24 cellular contexts compared by ENCODE assay signal in the genomic region with DNA sequence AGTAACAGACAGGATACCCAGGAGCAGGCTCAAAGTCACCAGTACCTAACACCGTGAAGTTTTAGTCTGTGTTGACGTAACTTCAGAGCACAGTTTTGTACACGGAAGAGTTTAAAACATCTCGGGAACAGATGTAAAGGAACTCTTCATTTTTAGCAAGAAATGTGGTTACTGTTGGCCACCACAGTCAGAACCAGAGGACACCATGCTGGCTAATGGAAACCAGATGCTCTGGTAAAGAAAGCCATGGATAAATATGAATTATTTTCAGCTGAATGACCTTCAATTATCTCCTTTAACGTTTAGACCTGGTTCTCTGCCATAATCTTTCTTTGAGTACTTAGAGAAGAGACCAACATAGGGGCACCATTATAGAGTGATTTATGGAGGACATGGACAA.
DNase-seq lines count a peak whose midpoint lies in the region; ATAC-seq and TF ChIP-seq lines count a peak whose summit lies in the region.
"Had no signal": no experiment of that assay in that cellular context is flagged by ENCODE, and none has a peak within 500 bp of the region (broad histone marks: within the 10 kb centered on the region; RNA-seq: fewer than 3 reads in every experiment).

No MANE protein-coding gene starts in this region.

- no peak for TF ChIP-seq CTCF in breast epithelium (IDR thresholded peaks at IDR 0.05)
- TF ChIP-seq CTCF in mammary epithelial cell (conservative IDR thresholded peaks at IDR 0.05 in 1 of 2, IDR thresholded peaks at IDR 0.05 in 1 of 2; ENCODE audit: extremely low read depth in 1 of 2, insufficient read depth in 1 of 2, low read depth in 1 of 2, low read length in 2 of 2): no peak
- TF ChIP-seq CTCF in fibroblast of the aortic adventitia (IDR thresholded peaks at IDR 0.05; ENCODE audit: insufficient read depth, low read length): no peak
- TF ChIP-seq CTCF in tibial artery (IDR thresholded peaks at IDR 0.05): no peak
- no peak for TF ChIP-seq CTCF in thyroid gland (IDR thresholded peaks at IDR 0.05)
- TF ChIP-seq CTCF in foreskin keratinocyte (conservative IDR thresholded peaks at IDR 0.05): no peak

- no peaks in the 10 kb centered on the region for H4K20me1 ChIP-seq in mammary epithelial cell (ENCODE audit: insufficient read depth, low read length)

- H3K27ac ChIP-seq in breast epithelium: peak overlapping the region; percentile 4 to 12
- no peak overlapping the region for H3K27ac ChIP-seq in mammary epithelial cell (ENCODE audit: insufficient read depth, low read depth, low read length)
- peak overlapping the region; percentile 4 for H3K27ac ChIP-seq in SK-N-MC
- H3K27ac ChIP-seq in tibial artery: peak overlapping the region; percentile 33 to 60
- no peak overlapping the region for H3K27ac ChIP-seq in thyroid gland
- H3K27ac ChIP-seq in foreskin keratinocyte: no peak overlapping the region
- H3K27ac ChIP-seq: KMS-11, lower lobe of right lung, pancreas, stomach had no signal

- H3K36me3 ChIP-seq in breast epithelium (no peaks in the 10 kb centered on the region), mammary epithelial cell (ENCODE audit: insufficient read depth, low read length) (no peaks in the 10 kb centered on the region), SK-N-MC (ENCODE audit: insufficient read depth, low read length) (no peaks in the 10 kb centered on the region), tibial artery (no peaks in the 10 kb centered on the region), thyroid gland (no peaks in the 10 kb centered on the region)
- H3K36me3 ChIP-seq: lower lobe of right lung, pancreas, stomach, uterus had no signal

- no peaks in the 10 kb centered on the region for H3K79me2 ChIP-seq in mammary epithelial cell (ENCODE audit: insufficient read depth, low read length)

- H3K27me3 ChIP-seq in breast epithelium (no peaks in the 10 kb centered on the region), mammary epithelial cell (ENCODE audit: insufficient read depth, low read length) (no peaks in the 10 kb centered on the region), tibial artery (no peaks in the 10 kb centered on the region), thyroid gland (no peaks in the 10 kb centered on the region), foreskin keratinocyte (no peaks in the 10 kb centered on the region)
- H3K27me3 ChIP-seq: pancreas, stomach, uterus had no signal

- intact Hi-C loops in breast epithelium (cut with DNase I; ENCODE audit: low total_unique reads): no loop called here
- intact Hi-C loops in mammary epithelial cell (cut with micrococcal nuclease): no loop called here
- intact Hi-C loops in tibial artery (cut with DNase I; ENCODE audit: low total_unique reads): no loop called here
- intact Hi-C loops in thyroid gland (cut with DNase I): no loop called here

- H3K9me3 ChIP-seq in breast epithelium (no peaks in the 10 kb centered on the region), mammary epithelial cell (replicated peaks; ENCODE audit: insufficient read depth, low read length) (no peaks in the 10 kb centered on the region), SK-N-MC (ENCODE audit: low read depth, low read length) (no peaks in the 10 kb centered on the region), tibial artery (no peaks in the 10 kb centered on the region), thyroid gland (no peaks in the 10 kb centered on the region)
- H3K9me3 ChIP-seq: lower lobe of right lung, pancreas, stomach, uterus had no signal

- H3K4me3 ChIP-seq in breast epithelium (no peak overlapping the region), mammary epithelial cell (replicated peaks in 1 of 3; ENCODE audit: insufficient read depth in 1 of 3, low read depth in 2 of 3, low read length in 3 of 3) (no peak overlapping the region), SK-N-MC (0 out of 2 replicates have a peak overlapping the region, but pooled peaks have one; percentile 5), fibroblast of the aortic adventitia (ENCODE audit: low read depth, low read length) (no peak overlapping the region), tibial artery (no peak overlapping the region), thyroid gland (replicated peaks in 1 of 3) (no peak overlapping the region)
- H3K4me3 ChIP-seq: lower lobe of right lung, pancreas, stomach, uterus had no signal

- H3K4me1 ChIP-seq in breast epithelium: no peaks in the 10 kb centered on the region
- no peaks in the 10 kb centered on the region for H3K4me1 ChIP-seq in mammary epithelial cell (ENCODE audit: insufficient read depth, low read length)
- peaks cover 0 to 21% (median 19%) of the 10 kb centered on the region in 4 donors for H3K4me1 ChIP-seq in tibial artery
- no peaks in the 10 kb centered on the region for H3K4me1 ChIP-seq in thyroid gland
- H3K4me1 ChIP-seq in foreskin keratinocyte: no peaks in the 10 kb centered on the region
- H3K4me1 ChIP-seq: lower lobe of right lung, pancreas, uterus had no signal

- in situ Hi-C loops in mammary epithelial cell (cut with MboI; ENCODE audit: low sequenced_read_pairs in 2 of 2) (no loop called here), ACHN (cut with HindIII; ENCODE audit: low pct_ligation_motif_present, low pct_unique_long_range_greater_than_20kb, low sequenced_read_pairs) (no loop called here)

- DNase-seq in breast epithelium (ENCODE audit: low spot score in 2 of 2) (no peak), mammary epithelial cell (no peak), SK-N-MC (ENCODE audit: low read depth, low spot score) (no peak), fibroblast of the aortic adventitia (ENCODE audit: low read depth) (peak; percentile 58), tibial artery (no peak), thyroid gland (no peak), foreskin keratinocyte (no peak), ACHN (no peak)
- DNase-seq: 8988T; activated CD4-positive, alpha-beta T cell treated with anti-CD3 and anti-CD28 coated beads for 36 hours; activated naive CD8-positive, alpha-beta T cell treated with anti-CD3 and anti-CD28 coated beads, Interleukin-2, amount 50 U/mL, for 24 hours; caudate nucleus; CD4-positive, CD25-positive, alpha-beta regulatory T cell; lower lobe of right lung; NCI-H1092; NCI-H2029 treated with DMSO at 0.1 percent for 48 hours; NCI-H524 treated with DMSO at 0.1 percent for 48 hours; pancreas; stomach; T-cell; uterus had no signal

- TF ChIP-seq POLR2A in breast epithelium (IDR thresholded peaks at IDR 0.05): no peak
- TF ChIP-seq POLR2A in thyroid gland (IDR thresholded peaks at IDR 0.05): no peak

- no peak for ATAC-seq in foreskin keratinocyte
- ATAC-seq: activated CD4-positive, alpha-beta T cell treated with anti-CD3 and anti-CD28 coated beads for 36 hours; activated naive CD8-positive, alpha-beta T cell treated with anti-CD3 and anti-CD28 coated beads, Interleukin-2, amount 50 U/mL, for 24 hours; esophagus mucosa; lower lobe of right lung; pancreas; Right ventricle myocardium inferior; T-cell had no signal

- H3K4me2 ChIP-seq in mammary epithelial cell (ENCODE audit: insufficient read depth, low read depth, low read length): no peak overlapping the region
- H3K4me2 ChIP-seq: KMS-11 had no signal

- WGBS in mammary epithelial cell (ENCODE audit: low coverage, missing lambda C conversion rate): 63% methylated on average over 5 of the region's 5 CpGs
- 63 to 73% methylated on average over 5 of the region's 5 CpGs for WGBS in thyroid gland, 2 donors

- dilution Hi-C loops in mammary epithelial cell (cut with HindIII; ENCODE audit: low sequenced_read_pairs): no loop called here

- CTCF ChIA-PET in mammary epithelial cell (lab: Charles Lee; ENCODE audit: low non-redundant PET): no interaction called here

- BruUV-seq in mammary epithelial cell (replicated peaks; lab: Mats Ljungman, UMichigan): no TSS peak

- H3K9ac ChIP-seq in mammary epithelial cell (ENCODE audit: insufficient read depth, low read length) (no peak overlapping the region), SK-N-MC (ENCODE audit: insufficient read length) (no peak overlapping the region)
- H3K9ac ChIP-seq: KMS-11 had no signal

- no peak overlapping the region for H2AFZ ChIP-seq in mammary epithelial cell (ENCODE audit: low read depth, low read length)

Comparison
In these comparisons a context has a peak if more than half of its experiments do, and no peak if none do; other contexts are left out.
1. H3K27ac ChIP-seq: peak in breast epithelium (2 of 2), SK-N-MC (single experiment) and tibial artery (2 of 2); none in mammary epithelial cell (single experiment), thyroid gland (0 of 3) and foreskin keratinocyte (single experiment).